27 cellular contexts compared by ENCODE assay signal in the genomic region with DNA sequence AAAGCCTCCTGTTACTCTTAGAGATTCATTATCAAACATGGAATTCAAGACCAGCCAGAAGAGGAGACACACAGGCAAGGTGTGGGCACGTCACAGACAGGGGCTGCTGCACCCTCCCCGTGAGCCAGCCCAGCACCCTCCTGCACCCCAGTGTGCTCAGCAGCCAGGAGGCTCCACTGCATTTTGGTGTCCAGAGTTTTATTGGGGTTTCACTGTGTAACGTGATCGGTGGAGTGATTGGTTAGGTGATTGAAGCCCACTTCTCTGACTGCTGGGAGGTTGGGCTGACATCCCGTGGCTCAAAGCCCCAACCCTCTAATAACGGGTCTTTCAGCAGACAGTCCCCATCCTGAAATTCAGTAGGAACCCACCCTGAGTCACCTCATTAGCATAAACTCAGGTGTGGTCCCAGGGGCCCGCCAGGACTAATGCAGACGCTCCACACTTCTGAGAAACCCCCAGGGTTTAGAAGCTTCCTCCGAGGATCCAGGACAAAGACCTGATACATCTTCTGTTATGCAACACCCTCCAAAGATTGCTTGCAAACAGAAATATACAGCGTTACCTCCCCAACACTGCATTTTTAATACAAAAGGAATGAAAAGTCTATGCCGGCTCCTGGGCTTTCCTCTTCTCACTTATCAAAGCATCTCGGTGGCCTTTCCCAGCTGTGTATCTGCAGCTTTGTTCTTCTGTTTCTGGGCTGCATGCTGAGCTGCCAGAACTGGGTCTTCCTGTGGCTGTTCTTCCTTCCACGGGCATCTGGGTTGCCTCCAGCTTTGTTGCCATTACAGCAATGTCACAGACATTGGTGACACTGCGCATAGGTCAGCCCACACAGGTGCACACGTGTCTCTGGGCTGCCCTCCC. TPM values are rescaled to one million over a fixed set of nuclear protein-coding genes. Genes with fewer than 3 reads are reported as not detected.
A peak's percentile ranks its signal among the peaks of the same experiment; 100 is the strongest.
DNase-seq lines count a peak whose midpoint lies in the region; ATAC-seq and TF ChIP-seq lines count a peak whose summit lies in the region.
"Had no signal": no experiment of that assay in that cellular context is flagged by ENCODE, and none has a peak within 500 bp of the region (broad histone marks: within the 10 kb centered on the region; RNA-seq: fewer than 3 reads in every experiment).

No MANE protein-coding gene starts in this region.

- ATAC-seq in GM18505 (IDR thresholded peaks at IDR 0.05; ENCODE audit: unreplicated experiment) = no peak
- ATAC-seq: activated naive CD8-positive, alpha-beta T cell treated with anti-CD3 and anti-CD28 coated beads, Interleukin-2, amount 50 U/mL, for 24 hours; pancreas; T-cell had no signal

- H3K9me3 Mint-ChIP-seq in endodermal cell (no peaks in the 10 kb centered on the region), progenitor cell of endocrine pancreas (ENCODE audit: low read depth) (no peaks in the 10 kb centered on the region)
- H3K9me3 Mint-ChIP-seq: activated naive CD8-positive, alpha-beta T cell treated with anti-CD3 and anti-CD28 coated beads, Interleukin-2, amount 50 U/mL, for 24 hours; central memory CD8-positive, alpha-beta T cell; naive B cell; T-cell had no signal

- H3K9me3 ChIP-seq in endodermal cell (ENCODE audit: control insufficient read depth, low read length) = no peaks in the 10 kb centered on the region
- H3K9me3 ChIP-seq: left ventricle myocardium inferior, pancreas, thoracic aorta had no signal

- peak; percentile 17 for DNase-seq in NOMO-1 treated with DMSO at 0.1 percent for 48 hours (lab: John Stamatoyannopoulos, UW; ENCODE audit: unreplicated experiment)
- no peak for DNase-seq in NOMO-1 (lab: John Stamatoyannopoulos, UW; ENCODE audit: unreplicated experiment in 2 of 2)
- peak; percentile 64 for DNase-seq in H7
- peak; percentile 40 for DNase-seq in endodermal cell
- peak; percentile 6 for DNase-seq in progenitor cell of endocrine pancreas (ENCODE audit: low spot score, unreplicated experiment)
- no peak for DNase-seq in AML-193 (lab: John Stamatoyannopoulos, UW)
- no peak for DNase-seq in A172 (ENCODE audit: low spot score)
- DNase-seq: activated CD4-positive, alpha-beta T cell treated with anti-CD3 and anti-CD28 coated beads, Interleukin-2, amount 50 U/mL, for 4 hours; activated CD4-positive, CD25-positive, alpha-beta regulatory T cell; activated naive CD8-positive, alpha-beta T cell treated with anti-CD3 and anti-CD28 coated beads, Interleukin-2, amount 50 U/mL, for 24 hours; DMS153; GOT3; naive B cell; NCI-H1105 treated with DMSO at 0.1 percent for 48 hours; NCI-H2029 treated with DMSO at 0.1 percent for 48 hours; NCI-H2227 treated with DMSO at 0.1 percent for 48 hours; stimulated activated CD4-positive, alpha-beta T cell treated with anti-CD3 and anti-CD28 coated beads, Interleukin-15, amount 100 ng/mL, for 24 hours; stimulated activated naive CD4-positive, alpha-beta T cell had no signal

- no peak for TF ChIP-seq POLR2A in GM18505 (IDR thresholded peaks at IDR 0.05; ENCODE audit: borderline replicate concordance, extremely low read depth, insufficient read depth, insufficient read length)

- H3K27ac Mint-ChIP-seq in endodermal cell (no peak overlapping the region), progenitor cell of endocrine pancreas (no peak overlapping the region)
- H3K27ac Mint-ChIP-seq: activated naive CD8-positive, alpha-beta T cell treated with anti-CD3 and anti-CD28 coated beads, Interleukin-2, amount 50 U/mL, for 24 hours; T-cell had no signal

- no peaks in the 10 kb centered on the region for H3K4me1 ChIP-seq in endodermal cell (ENCODE audit: control insufficient read depth, insufficient read depth, low read length)
- H3K4me1 ChIP-seq: pancreas had no signal

- WGBS in endodermal cell (ENCODE audit: insufficient coverage in 1 of 2, insufficient read length in 1 of 2), 2 experiments = 47 to 66% methylated on average over 9 to 15 of the region's 15 CpGs

- H3K4me1 Mint-ChIP-seq in endodermal cell (peaks cover 3% of the 10 kb centered on the region), progenitor cell of endocrine pancreas (ENCODE audit: low read depth) (no peaks in the 10 kb centered on the region)
- H3K4me1 Mint-ChIP-seq: activated naive CD8-positive, alpha-beta T cell treated with anti-CD3 and anti-CD28 coated beads, Interleukin-2, amount 50 U/mL, for 24 hours; central memory CD8-positive, alpha-beta T cell; naive B cell; T-cell had no signal

- H3K4me3 Mint-ChIP-seq in endodermal cell = no peak overlapping the region
- H3K4me3 Mint-ChIP-seq in progenitor cell of endocrine pancreas (ENCODE audit: low read depth) = no peak overlapping the region
- H3K4me3 Mint-ChIP-seq: activated naive CD8-positive, alpha-beta T cell treated with anti-CD3 and anti-CD28 coated beads, Interleukin-2, amount 50 U/mL, for 24 hours; central memory CD8-positive, alpha-beta T cell; naive B cell; T-cell had no signal

- no peaks in the 10 kb centered on the region for H3K36me3 Mint-ChIP-seq in endodermal cell (ENCODE audit: low read depth)
- H3K36me3 Mint-ChIP-seq in progenitor cell of endocrine pancreas (ENCODE audit: insufficient read depth) = no peaks in the 10 kb centered on the region
- H3K36me3 Mint-ChIP-seq: naive B cell, T-cell had no signal

- H3K27me3 ChIP-seq in H7 (ENCODE audit: control insufficient read depth, insufficient read depth, low read length) = no peaks in the 10 kb centered on the region
- no peaks in the 10 kb centered on the region for H3K27me3 ChIP-seq in endodermal cell (ENCODE audit: control insufficient read depth, insufficient read depth, low read length, poor library complexity, severe bottlenecking)
- H3K27me3 ChIP-seq: pancreas had no signal

- H3K36me3 ChIP-seq in H7 (replicated peaks; ENCODE audit: control insufficient read depth, insufficient read depth, low read length) (no peaks in the 10 kb centered on the region), endodermal cell (ENCODE audit: control insufficient read depth, insufficient read depth, low read length) (no peaks in the 10 kb centered on the region)
- H3K36me3 ChIP-seq: left ventricle myocardium inferior, pancreas, thoracic aorta had no signal

- no peak overlapping the region for H3K27ac ChIP-seq in endodermal cell (ENCODE audit: low read depth, low read length)
- H3K27ac ChIP-seq: 22Rv1, left ventricle myocardium inferior, pancreas, thoracic aorta had no signal

- H3K27me3 Mint-ChIP-seq in endodermal cell (ENCODE audit: insufficient read depth) (no peaks in the 10 kb centered on the region), progenitor cell of endocrine pancreas (peaks cover 14% of the 10 kb centered on the region)
- H3K27me3 Mint-ChIP-seq: activated naive CD8-positive, alpha-beta T cell treated with anti-CD3 and anti-CD28 coated beads, Interleukin-2, amount 50 U/mL, for 24 hours; central memory CD8-positive, alpha-beta T cell had no signal

- TF ChIP-seq CTCF in endodermal cell (conservative IDR thresholded peaks at IDR 0.05) (no peak), progenitor cell of endocrine pancreas (IDR thresholded peaks at IDR 0.05; ENCODE audit: unreplicated experiment) (no peak)

- H3K4me3 ChIP-seq in H7 (ENCODE audit: insufficient read depth, low read depth, low read length) (no peak overlapping the region), endodermal cell (ENCODE audit: low read length) (no peak overlapping the region)
- H3K4me3 ChIP-seq: left ventricle myocardium inferior, pancreas, thoracic aorta had no signal

- no peak overlapping the region for H3K9ac ChIP-seq in endodermal cell (ENCODE audit: extremely low read depth, low read length, poor library complexity, severe bottlenecking)

RNA-seq across cellular contexts. Expression of gene SNED1, which starts 43.7 kb away (rescaled TPM):
- 0.52 and 1.1 TPM in 2 replicates for total RNA-seq in H7 (2014; rRNA removed; shearing (Covaris generic))
- total RNA-seq in endodermal cell = 1 to 10 TPM in 1 of 2 donors, under 1 TPM in 1; 0.66 to 4.5 TPM
- 0.96 TPM for polyA plus RNA-seq in endodermal cell (2013, experiment 1 of 2)
- 0.25 TPM for polyA plus RNA-seq in endodermal cell (2013, experiment 2 of 2)
- 2.2 and 2.5 TPM in 2 replicates for total RNA-seq in progenitor cell of endocrine pancreas
- 2.5 and 5.2 TPM in 2 replicates for total RNA-seq in A172 (2014; rRNA removed; shearing (Covaris generic))

RNA-seq across cellular contexts. Expression of gene CROCC2, which starts 48.5 kb away (rescaled TPM):
- 0.38 TPM in 1 of 2 replicates, not detected in the other for total RNA-seq in H7 (2014; rRNA removed; shearing (Covaris generic))
- not detected for total RNA-seq in endodermal cell
- polyA plus RNA-seq in endodermal cell (2013, experiment 1 of 2) = not detected
- polyA plus RNA-seq in endodermal cell (2013, experiment 2 of 2) = not detected
- 0.36 and 0.40 TPM in 2 replicates for total RNA-seq in progenitor cell of endocrine pancreas
- total RNA-seq in A172 (2014; rRNA removed; shearing (Covaris generic)) = 0.02 TPM in 1 of 2 replicates, not detected in the other
- total RNA-seq: left ventricle myocardium inferior, M059J, T-cell, thoracic aorta had no signal
- polyA plus RNA-seq: BJ had no signal

RNA-seq across cellular contexts. Expression of gene MAB21L4, which starts 58.7 kb away (rescaled TPM):
- total RNA-seq in H7 (2014; rRNA removed; shearing (Covaris generic)) = not detected in 2 replicates
- total RNA-seq in endodermal cell (under 1 TPM in 1 of 2 donors, not detected in 1; 0.31 TPM), progenitor cell of endocrine pancreas (9.7 and 12.5 TPM in 2 replicates)
- not detected for polyA plus RNA-seq in endodermal cell (2013, experiment 1 of 2)
- not detected for polyA plus RNA-seq in endodermal cell (2013, experiment 2 of 2)
- total RNA-seq in A172 (2014; rRNA removed; shearing (Covaris generic)) = 0.22 TPM in 1 of 2 replicates, not detected in the other
- total RNA-seq: left ventricle myocardium inferior, M059J, T-cell, thoracic aorta had no signal
- polyA plus RNA-seq: BJ had no signal

Comparison
In these comparisons a context has a peak if more than half of its experiments do, and no peak if none do; other contexts are left out.
1. DNase-seq: peak in NOMO-1 treated with DMSO at 0.1 percent for 48 hours (single experiment), H7 (single experiment), endodermal cell (single experiment) and progenitor cell of endocrine pancreas (single experiment); none in NOMO-1 (0 of 2), AML-193 (0 of 2) and A172 (single experiment).